Comparison of ENCODE assay signal across 19 cellular contexts in genomic region chr4:116018831-116019230, GRCh38.
"Had no signal": no experiment of that assay in that cellular context is flagged by ENCODE, and none has a peak within 500 bp of the region (broad histone marks: within the 10 kb centered on the region; RNA-seq: fewer than 3 reads in every experiment).

No MANE protein-coding gene starts in this region.

- H3K4me1 Mint-ChIP-seq: activated CD4-positive, alpha-beta T cell treated with anti-CD3 and anti-CD28 coated beads for 36 hours; activated naive CD8-positive, alpha-beta T cell treated with anti-CD3 and anti-CD28 coated beads for 36 hours; nephron; stimulated activated naive CD8-positive, alpha-beta T cell treated with anti-CD3 and anti-CD28 coated beads, Interleukin-15, amount 100 ng/mL, for 72 hours; WTC11 had no signal

- H3K27ac ChIP-seq: esophagus muscularis mucosa, suprapubic skin had no signal

- H3K27me3 Mint-ChIP-seq: activated CD4-positive, alpha-beta T cell treated with anti-CD3 and anti-CD28 coated beads for 36 hours; activated naive CD8-positive, alpha-beta T cell treated with anti-CD3 and anti-CD28 coated beads for 36 hours; stimulated activated naive CD8-positive, alpha-beta T cell treated with anti-CD3 and anti-CD28 coated beads, Interleukin-15, amount 100 ng/mL, for 72 hours; type B pancreatic cell had no signal

- H3K27ac Mint-ChIP-seq: activated CD4-positive, alpha-beta T cell treated with anti-CD3 and anti-CD28 coated beads for 36 hours; activated naive CD8-positive, alpha-beta T cell treated with anti-CD3 and anti-CD28 coated beads for 36 hours; activated T-helper 1 cell treated with anti-CD3 and anti-CD28 coated beads, Interleukin-12 subunit alpha, Interleukin-12 subunit beta, Interleukin-2, Interleukin-4 antibody, amounts not matched to agents 30 ng/mL and 10 ng/mL and 1 ng/mL, durations not matched to agents 14 hours and 24 hours and 36 hours; nephron; stimulated activated naive CD8-positive, alpha-beta T cell treated with anti-CD3 and anti-CD28 coated beads, Interleukin-15, amount 100 ng/mL, for 72 hours; T-helper 2 cell treated with Interferon-gamma antibody and Interleukin-4, amounts not matched to agents 5 μg/mL and 100 μg/mL, for 36 hours; type B pancreatic cell; WTC11 had no signal

- DNase-seq: activated CD4-positive, alpha-beta T cell treated with anti-CD3 and anti-CD28 coated beads for 36 hours; activated CD4-positive, alpha-beta T cell treated with anti-CD3 and anti-CD28 coated beads, Interleukin-2, amount 50 U/mL, for 48 hours; activated gamma-delta T cell treated with Interleukin-2 at 50 U/mL for 16 hours; activated naive CD8-positive, alpha-beta T cell treated with anti-CD3 and anti-CD28 coated beads for 36 hours; activated T-cell treated with anti-CD3 and anti-CD28 coated beads for 4 hours; amygdala; caudate nucleus; midbrain; stimulated activated CD4-positive, alpha-beta T cell treated with anti-CD3 and anti-CD28 coated beads, Interleukin-4, amount 100 ng/mL, for 1 hour; stimulated activated naive CD8-positive, alpha-beta T cell treated with anti-CD3 and anti-CD28 coated beads, Interleukin-15, amount 100 ng/mL, for 72 hours had no signal

- H3K4me1 ChIP-seq: esophagus muscularis mucosa, suprapubic skin had no signal

- H3K27me3 ChIP-seq: esophagus muscularis mucosa, suprapubic skin had no signal

- ATAC-seq: activated CD4-positive, alpha-beta T cell treated with anti-CD3 and anti-CD28 coated beads for 36 hours; left lobe of liver; sciatic nerve; stimulated activated naive CD8-positive, alpha-beta T cell treated with anti-CD3 and anti-CD28 coated beads, Interleukin-15, amount 100 ng/mL, for 72 hours; WTC11 had no signal

- H3K4me3 Mint-ChIP-seq: activated CD4-positive, alpha-beta T cell treated with anti-CD3 and anti-CD28 coated beads for 36 hours; activated naive CD8-positive, alpha-beta T cell treated with anti-CD3 and anti-CD28 coated beads for 36 hours; activated T-helper 1 cell treated with anti-CD3 and anti-CD28 coated beads, Interleukin-12 subunit alpha, Interleukin-12 subunit beta, Interleukin-2, Interleukin-4 antibody, amounts not matched to agents 30 ng/mL and 10 ng/mL and 1 ng/mL, durations not matched to agents 14 hours and 24 hours and 36 hours; nephron; stimulated activated naive CD8-positive, alpha-beta T cell treated with anti-CD3 and anti-CD28 coated beads, Interleukin-15, amount 100 ng/mL, for 72 hours; T-helper 2 cell treated with Interferon-gamma antibody and Interleukin-4, amounts not matched to agents 5 μg/mL and 100 μg/mL, for 36 hours; type B pancreatic cell; WTC11 had no signal
